Comparison of ENCODE assay signal across 16 cellular contexts in the genomic region with DNA sequence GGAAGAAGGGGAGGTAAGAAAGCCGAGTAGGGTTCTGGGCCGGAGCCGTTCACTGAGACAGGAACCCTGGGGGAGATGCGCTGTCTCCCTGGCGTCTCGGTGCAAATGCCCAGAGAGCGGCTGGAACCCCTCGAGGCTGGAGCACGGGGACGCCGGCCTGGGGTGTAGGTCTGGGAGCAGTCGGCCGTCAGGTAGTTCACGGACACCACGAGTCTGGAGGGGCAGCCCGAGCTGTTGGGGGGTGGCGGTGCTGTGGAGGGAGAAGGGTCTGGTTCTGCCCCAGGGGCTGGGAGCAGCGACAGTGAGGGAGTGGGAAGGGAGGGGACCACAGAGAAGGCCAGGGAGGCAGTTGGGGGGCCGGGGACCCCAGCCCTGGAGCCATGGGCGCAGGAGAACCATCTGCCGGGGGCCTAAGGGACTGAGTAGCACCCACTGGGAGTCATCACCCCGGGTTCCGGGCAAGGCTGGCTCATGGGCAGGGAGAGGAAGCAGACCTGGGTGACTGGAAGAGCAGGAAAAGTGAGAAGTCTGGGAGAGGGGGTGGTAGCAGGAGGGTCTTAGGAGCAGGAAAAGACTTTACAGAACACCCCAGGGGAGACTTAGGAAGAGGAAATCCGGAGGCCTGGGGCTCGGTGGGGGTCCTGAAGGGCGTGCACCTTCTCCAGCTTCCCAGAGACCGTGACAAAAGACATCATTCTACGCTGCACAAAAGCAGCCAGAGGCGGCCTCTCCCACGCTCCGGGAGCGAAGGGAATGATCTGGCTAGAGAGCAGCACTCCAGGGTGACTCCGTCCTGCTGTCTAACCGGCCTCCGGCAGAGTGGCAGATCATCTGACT.
A peak's percentile ranks its signal among the peaks of the same experiment; 100 is the strongest.
DNase-seq lines count a peak whose midpoint lies in the region; ATAC-seq and TF ChIP-seq lines count a peak whose summit lies in the region.
"Had no signal": no experiment of that assay in that cellular context is flagged by ENCODE, and none has a peak within 500 bp of the region (broad histone marks: within the 10 kb centered on the region; RNA-seq: fewer than 3 reads in every experiment).

No MANE protein-coding gene starts in this region.

- H3K27me3 Mint-ChIP-seq in mesothelial cell of epicardium (ENCODE audit: low read depth) = peaks cover 89% of the 10 kb centered on the region

- H3K27me3 ChIP-seq in esophagus muscularis mucosa = peaks cover 0 to 71% (median 18%) of the 10 kb centered on the region in 4 donors
- peaks cover 0 to 8% of the 10 kb centered on the region in 2 donors for H3K27me3 ChIP-seq in tibial nerve
- H3K27me3 ChIP-seq in colonic mucosa = peaks cover 7% of the 10 kb centered on the region

- no peak overlapping the region for H3K9ac ChIP-seq in colonic mucosa (ENCODE audit: low read depth in 2 of 2, low read length in 2 of 2)
- H3K9ac ChIP-seq: parathyroid adenoma had no signal

- no peak for TF ChIP-seq CTCF in esophagus muscularis mucosa (IDR thresholded peaks at IDR 0.05)
- no peak for TF ChIP-seq CTCF in mesothelial cell of epicardium (IDR thresholded peaks at IDR 0.05; ENCODE audit: unreplicated experiment)
- no peak for TF ChIP-seq CTCF in tibial nerve (IDR thresholded peaks at IDR 0.05)
- TF ChIP-seq CTCF in colonic mucosa (IDR thresholded peaks at IDR 0.05) = no peak

- H3K36me3 Mint-ChIP-seq in mesothelial cell of epicardium = no peaks in the 10 kb centered on the region

- no peak for TF ChIP-seq EP300 in esophagus muscularis mucosa (IDR thresholded peaks at IDR 0.05)
- TF ChIP-seq EP300 in tibial nerve (IDR thresholded peaks at IDR 0.05) = no peak

- H3K9me3 ChIP-seq in esophagus muscularis mucosa (peaks cover 0 to 3% (median 0%) of the 10 kb centered on the region in 4 donors), tibial nerve (peaks cover 0 to 7% (median 2%) of the 10 kb centered on the region in 4 donors), colonic mucosa (no peaks in the 10 kb centered on the region)
- H3K9me3 ChIP-seq: lower lobe of right lung had no signal

- H3K4me1 ChIP-seq in esophagus muscularis mucosa (peaks cover 0 to 11% (median 7%) of the 10 kb centered on the region in 4 donors), tibial nerve (peaks cover 0 to 7% (median 3%) of the 10 kb centered on the region in 4 donors), colonic mucosa (no peaks in the 10 kb centered on the region)
- H3K4me1 ChIP-seq: parathyroid adenoma had no signal

- DNase-seq in Right ventricle myocardium superior (peak; percentile 39), left cardiac atrium (no peak), esophagus muscularis mucosa (ENCODE audit: extremely low spot score) (peak; percentile 80), mesothelial cell of epicardium (ENCODE audit: low spot score in 2 of 2, unreplicated experiment in 2 of 2) (no peak), tibial nerve (ENCODE audit: low spot score in 2 of 2) (no peak), colonic mucosa (no peak), COLO668 (lab: John Stamatoyannopoulos, UW; ENCODE audit: unreplicated experiment) (no peak)
- DNase-seq: foreskin fibroblast; lower lobe of right lung; MV-4-11; stimulated activated CD4-positive, alpha-beta T cell treated with anti-CD3 and anti-CD28 coated beads, Interleukin-2, amount 100 ng/mL, for 24 hours had no signal

- no peak for ATAC-seq in Right ventricle myocardium superior (ENCODE audit: poor library complexity)
- no peak for ATAC-seq in left cardiac atrium
- no peak for ATAC-seq in HG03196 (IDR thresholded peaks at IDR 0.05; ENCODE audit: unreplicated experiment)
- ATAC-seq: activated naive CD4-positive, alpha-beta T cell treated with anti-CD3 and anti-CD28 coated beads, Interleukin-2, amount 50 U/mL, for 72 hours; lower lobe of right lung had no signal

- H3K4me3 ChIP-seq in esophagus muscularis mucosa (peak overlapping the region; percentile 28 to 45 (median 34)), tibial nerve (peak overlapping the region; percentile 10 to 48 (median 28)), colonic mucosa (no peak overlapping the region)
- H3K4me3 ChIP-seq: lower lobe of right lung had no signal

- no peaks in the 10 kb centered on the region for H3K36me3 ChIP-seq in esophagus muscularis mucosa
- H3K36me3 ChIP-seq in tibial nerve = no peaks in the 10 kb centered on the region
- no peaks in the 10 kb centered on the region for H3K36me3 ChIP-seq in colonic mucosa
- H3K36me3 ChIP-seq: lower lobe of right lung had no signal

- peak overlapping the region; percentile 71 for H3K4me3 Mint-ChIP-seq in mesothelial cell of epicardium
- H3K4me3 Mint-ChIP-seq: dendritic cell treated with granulocyte-macrophage colony-stimulating factor and Interleukin-4, amounts not matched to agents 40 ng/mL and 50 ng/mL, for 4 days had no signal

- H3K27ac Mint-ChIP-seq in mesothelial cell of epicardium = peak overlapping the region; percentile 27
- H3K27ac Mint-ChIP-seq: activated naive CD4-positive, alpha-beta T cell treated with anti-CD3 and anti-CD28 coated beads, Interleukin-2, amount 50 U/mL, for 72 hours; dendritic cell treated with granulocyte-macrophage colony-stimulating factor and Interleukin-4, amounts not matched to agents 40 ng/mL and 50 ng/mL, for 4 days had no signal

- intact Hi-C loops in Right ventricle myocardium superior (cut with DNase I) = no loop called here
- intact Hi-C loops in left cardiac atrium (cut with DNase I) = no loop called here
- intact Hi-C loops in esophagus muscularis mucosa (cut with DNase I) = no loop called here
- intact Hi-C loops in colonic mucosa (cut with DNase I) = no loop called here

- TF ChIP-seq POLR2A in esophagus muscularis mucosa (IDR thresholded peaks at IDR 0.05; ENCODE audit: low read depth) (no peak), tibial nerve (IDR thresholded peaks at IDR 0.05) (no peak)

- WGBS in esophagus muscularis mucosa = 12% methylated on average over 31 of the region's 35 CpGs
- 7 to 15% methylated on average over 35 of the region's 35 CpGs for WGBS in tibial nerve, 2 donors

- H3K9me3 Mint-ChIP-seq in mesothelial cell of epicardium = peaks cover 5% of the 10 kb centered on the region
- H3K9me3 Mint-ChIP-seq: dendritic cell treated with granulocyte-macrophage colony-stimulating factor and Interleukin-4, amounts not matched to agents 40 ng/mL and 50 ng/mL, for 4 days had no signal

- peaks cover 17% of the 10 kb centered on the region for H3K4me1 Mint-ChIP-seq in mesothelial cell of epicardium

- no peak overlapping the region for H3K27ac ChIP-seq in esophagus muscularis mucosa (replicated peaks in 1 of 4)
- H3K27ac ChIP-seq in tibial nerve = peak overlapping the region in 2 of 4 donors; percentile 25 to 80
- H3K27ac ChIP-seq in colonic mucosa = no peak overlapping the region
- H3K27ac ChIP-seq: lower lobe of right lung, parathyroid adenoma, RWPE1 had no signal

Comparison
In these comparisons a context has a peak if more than half of its experiments do, and no peak if none do; other contexts are left out.
1. DNase-seq: peak in Right ventricle myocardium superior (single experiment) and esophagus muscularis mucosa (single experiment); none in left cardiac atrium (single experiment), mesothelial cell of epicardium (0 of 2), tibial nerve (0 of 2), colonic mucosa (single experiment) and COLO668 (single experiment).